19 cellular contexts compared by ENCODE assay signal in genomic region chr7:1787241-1787640, GRCh38.
DNase-seq lines count a peak whose midpoint lies in the region; ATAC-seq and TF ChIP-seq lines count a peak whose summit lies in the region.
"Had no signal": no experiment of that assay in that cellular context is flagged by ENCODE, and none has a peak within 500 bp of the region (broad histone marks: within the 10 kb centered on the region; RNA-seq: fewer than 3 reads in every experiment).

No MANE protein-coding gene starts in this region.

- H3K79me2 ChIP-seq in GM23338 (replicated peaks; ENCODE audit: insufficient read depth) (no peaks in the 10 kb centered on the region), PC-3 (ENCODE audit: low read length) (no peaks in the 10 kb centered on the region)

- H3K27ac ChIP-seq in GM23338 (ENCODE audit: low read depth) (no peak overlapping the region), PC-3 (ENCODE audit: low read length) (no peak overlapping the region), esophagus muscularis mucosa (replicated peaks in 1 of 4) (no peak overlapping the region)
- H3K27ac ChIP-seq in CD4-positive, alpha-beta memory T cell (ENCODE audit: low read depth, low read length) = no peak overlapping the region
- H3K27ac ChIP-seq: PC-9, SJSA1 had no signal

- intact Hi-C loops in PC-3 (cut with micrococcal nuclease) (no loop called here), esophagus muscularis mucosa (cut with DNase I) (no loop called here)
- intact Hi-C loops in CD4-positive, alpha-beta memory T cell (cut with micrococcal nuclease) = no loop called here

- no peak for TF ChIP-seq EP300 in esophagus muscularis mucosa (IDR thresholded peaks at IDR 0.05)

- H3F3A ChIP-seq in GM23338 (replicated peaks; ENCODE audit: low read depth) (no peaks in the 10 kb centered on the region), PC-3 (ENCODE audit: low read length, unreplicated experiment) (no peaks in the 10 kb centered on the region)

- H3K4me1 ChIP-seq in GM23338 (ENCODE audit: insufficient read depth) (no peaks in the 10 kb centered on the region), PC-3 (ENCODE audit: insufficient read depth, low read length) (no peaks in the 10 kb centered on the region), esophagus muscularis mucosa (no peaks in the 10 kb centered on the region)
- no peaks in the 10 kb centered on the region for H3K4me1 ChIP-seq in CD4-positive, alpha-beta memory T cell (ENCODE audit: insufficient read depth, low read length)
- H3K4me1 ChIP-seq: BE2C, Caco-2, SJSA1 had no signal

- H3K36me3 Mint-ChIP-seq in GM23338 (ENCODE audit: low read depth) (peaks cover 5% of the 10 kb centered on the region; the same call in 2 of the 3 replicates), osteocyte (ENCODE audit: unreplicated experiment) (no peaks in the 10 kb centered on the region)
- peaks cover 0 to 5% of the 10 kb centered on the region in 2 donors for H3K36me3 Mint-ChIP-seq in CD4-positive, alpha-beta memory T cell
- H3K36me3 Mint-ChIP-seq: CD4-positive, CD25-positive, alpha-beta regulatory T cell had no signal

- H2AFZ ChIP-seq in GM23338 (no peak overlapping the region), PC-3 (ENCODE audit: low read length) (no peak overlapping the region)
- H2AFZ ChIP-seq: PC-9 had no signal

- H3K36me3 ChIP-seq in GM23338 (ENCODE audit: insufficient read depth) (no peaks in the 10 kb centered on the region; the same call in 1 of the 2 replicates), PC-3 (ENCODE audit: low read depth, low read length) (no peaks in the 10 kb centered on the region), esophagus muscularis mucosa (no peaks in the 10 kb centered on the region)
- H3K36me3 ChIP-seq in CD4-positive, alpha-beta memory T cell (ENCODE audit: insufficient read depth, low read length) = no peaks in the 10 kb centered on the region
- H3K36me3 ChIP-seq: BE2C, SJSA1 had no signal

- CTCF ChIA-PET in PC-3 (lab: Charles Lee) = no interaction called here
- CTCF ChIA-PET in CD4-positive, alpha-beta memory T cell (lab: Charles Lee; ENCODE audit: partially characterized antibody) = no interaction called here

- peak; percentile 21 for DNase-seq in GM23338 (ENCODE audit: low spot score)
- no peak for DNase-seq in PC-3
- DNase-seq in esophagus muscularis mucosa (ENCODE audit: extremely low spot score) = peak; percentile 39
- DNase-seq in osteocyte (ENCODE audit: extremely low spot score, unreplicated experiment) = peak; percentile 67
- DNase-seq in CD4-positive, alpha-beta memory T cell = no peak
- no peak for DNase-seq in DMS153 treated with DMSO at 0.1 percent for 48 hours (lab: John Stamatoyannopoulos, UW; ENCODE audit: unreplicated experiment)
- no peak for DNase-seq in RKO (ENCODE audit: low spot score)
- DNase-seq: BE2C; CD4-positive, CD25-positive, alpha-beta regulatory T cell; GDM1; GOT3; KG1; NCI-H187; NCI-H2227 treated with DMSO at 0.1 percent for 48 hours; NCI-H524; PC-9 had no signal

- H3K9ac ChIP-seq in PC-3 (ENCODE audit: low read length) = no peak overlapping the region

- no peaks in the 10 kb centered on the region for H3K9me2 ChIP-seq in GM23338 (ENCODE audit: insufficient read depth)
- no peaks in the 10 kb centered on the region for H3K9me2 ChIP-seq in PC-3 (replicated peaks; ENCODE audit: low read length)

- TF ChIP-seq CTCF in GM23338 (conservative IDR thresholded peaks at IDR 0.05; ENCODE audit: low read depth in 2 of 2) (peak in 1 of 2 experiments; percentile 48; a peak in 2 of 4 replicates), PC-3 (conservative IDR thresholded peaks at IDR 0.05; ENCODE audit: low read depth, low read length) (0 out of 2 replicates have a peak, but pooled peaks have one; percentile 18), esophagus muscularis mucosa (IDR thresholded peaks at IDR 0.05) (no peak), osteocyte (IDR thresholded peaks at IDR 0.05) (no peak)

- H3K4me3 Mint-ChIP-seq in GM23338 (no peak overlapping the region), osteocyte (ENCODE audit: unreplicated experiment) (no peak overlapping the region)
- H3K4me3 Mint-ChIP-seq in CD4-positive, alpha-beta memory T cell = no peak overlapping the region
- H3K4me3 Mint-ChIP-seq: CD4-positive, CD25-positive, alpha-beta regulatory T cell had no signal

- H3K27me3 ChIP-seq in GM23338 (ENCODE audit: insufficient read depth) (no peaks in the 10 kb centered on the region), PC-3 (ENCODE audit: low read length) (no peaks in the 10 kb centered on the region), esophagus muscularis mucosa (peaks cover 0 to 42% (median 0%) of the 10 kb centered on the region in 4 donors)
- no peaks in the 10 kb centered on the region for H3K27me3 ChIP-seq in CD4-positive, alpha-beta memory T cell (ENCODE audit: insufficient read depth, low read length)
- H3K27me3 ChIP-seq: BE2C, SJSA1 had no signal

- POLR2A ChIA-PET in PC-3 (lab: Charles Lee; ENCODE audit: unreplicated experiment) = no interaction called here
- POLR2A ChIA-PET in CD4-positive, alpha-beta memory T cell (lab: Charles Lee; ENCODE audit: partially characterized antibody) = no interaction called here

- ATAC-seq in GM23338 = peak; percentile 66
- no peak for ATAC-seq in PC-3
- no peak for ATAC-seq in GM18909 (IDR thresholded peaks at IDR 0.05; ENCODE audit: poor library complexity, unreplicated experiment)

- H3K4me3 ChIP-seq in GM23338 (no peak overlapping the region), PC-3 (ENCODE audit: low read length) (no peak overlapping the region), esophagus muscularis mucosa (no peak overlapping the region)
- no peak overlapping the region for H3K4me3 ChIP-seq in CD4-positive, alpha-beta memory T cell (ENCODE audit: low read length in 2 of 2)
- H3K4me3 ChIP-seq: PC-9, SJSA1 had no signal

- H3K4me2 ChIP-seq in GM23338 = no peak overlapping the region
- no peak overlapping the region for H3K4me2 ChIP-seq in PC-3 (ENCODE audit: low read length)
- H3K4me2 ChIP-seq: PC-9 had no signal

- BruUV-seq in PC-3 (replicated peaks; lab: Mats Ljungman, UMichigan) = no TSS peak

- H3K27ac Mint-ChIP-seq in GM23338 = no peak overlapping the region
- H3K27ac Mint-ChIP-seq in osteocyte (ENCODE audit: unreplicated experiment) = no peak overlapping the region
- no peak overlapping the region for H3K27ac Mint-ChIP-seq in CD4-positive, alpha-beta memory T cell
- H3K27ac Mint-ChIP-seq: CD4-positive, CD25-positive, alpha-beta regulatory T cell had no signal

- no peaks in the 10 kb centered on the region for H4K20me1 ChIP-seq in GM23338 (replicated peaks; ENCODE audit: insufficient read depth)
- no peaks in the 10 kb centered on the region for H4K20me1 ChIP-seq in PC-3 (ENCODE audit: low read length)

- no peaks in the 10 kb centered on the region for H3K4me1 Mint-ChIP-seq in GM23338
- no peaks in the 10 kb centered on the region for H3K4me1 Mint-ChIP-seq in osteocyte (ENCODE audit: unreplicated experiment)
- H3K4me1 Mint-ChIP-seq in CD4-positive, alpha-beta memory T cell = peaks cover 0 to 4% (median 0%) of the 10 kb centered on the region in 4 donors

- H3K9me3 Mint-ChIP-seq in GM23338 (peaks cover 21% of the 10 kb centered on the region), osteocyte (ENCODE audit: unreplicated experiment) (peaks cover 10% of the 10 kb centered on the region)
- H3K9me3 Mint-ChIP-seq in CD4-positive, alpha-beta memory T cell = peaks cover 0 to 20% (median 9%) of the 10 kb centered on the region in 8 donors

- H3K27me3 Mint-ChIP-seq in GM23338 (ENCODE audit: insufficient read depth, low read depth, poor library complexity) (no peaks in the 10 kb centered on the region), osteocyte (ENCODE audit: unreplicated experiment) (peaks cover 12% of the 10 kb centered on the region)
- peaks cover 10 to 11% of the 10 kb centered on the region in 2 donors for H3K27me3 Mint-ChIP-seq in CD4-positive, alpha-beta memory T cell

- no peak for TF ChIP-seq POLR2A in esophagus muscularis mucosa (IDR thresholded peaks at IDR 0.05; ENCODE audit: low read depth)

- 81% methylated on average over 9 of the region's 9 CpGs for WGBS in esophagus muscularis mucosa

- no peaks in the 10 kb centered on the region for H3K9me3 ChIP-seq in PC-3 (ENCODE audit: low read length)
- H3K9me3 ChIP-seq in esophagus muscularis mucosa = peaks cover 0 to 25% (median 18%) of the 10 kb centered on the region in 4 donors
- H3K9me3 ChIP-seq in CD4-positive, alpha-beta memory T cell (ENCODE audit: control insufficient read depth in 1 of 2, low read length in 2 of 2) = no peaks in the 10 kb centered on the region
- H3K9me3 ChIP-seq: BE2C, Caco-2, SJSA1 had no signal

TF ChIP-seq in GM23338, 12 proteins besides CTCF, POLR2A, EP300 and RAD21:
- TF ChIP-seq ZNF331 (CRISPR knock-in tag; IDR thresholded peaks at IDR 0.05; ENCODE audit: low read depth) (no peak), NANOG (IDR thresholded peaks at IDR 0.05; ENCODE audit: borderline replicate concordance) (no peak), POLR2AphosphoS5 (IDR thresholded peaks at IDR 0.05; ENCODE audit: low read depth) (no peak), EZH2phosphoT487 (IDR thresholded peaks at IDR 0.05; ENCODE audit: unreplicated experiment) (no peak)

Comparison
In these comparisons a context has a peak if more than half of its experiments do, and no peak if none do; other contexts are left out.
1. DNase-seq: peak in GM23338 (single experiment), esophagus muscularis mucosa (single experiment) and osteocyte (single experiment); none in PC-3 (single experiment), CD4-positive, alpha-beta memory T cell (0 of 5), DMS153 treated with DMSO at 0.1 percent for 48 hours (single experiment) and RKO (single experiment).